In the genomic region with DNA sequence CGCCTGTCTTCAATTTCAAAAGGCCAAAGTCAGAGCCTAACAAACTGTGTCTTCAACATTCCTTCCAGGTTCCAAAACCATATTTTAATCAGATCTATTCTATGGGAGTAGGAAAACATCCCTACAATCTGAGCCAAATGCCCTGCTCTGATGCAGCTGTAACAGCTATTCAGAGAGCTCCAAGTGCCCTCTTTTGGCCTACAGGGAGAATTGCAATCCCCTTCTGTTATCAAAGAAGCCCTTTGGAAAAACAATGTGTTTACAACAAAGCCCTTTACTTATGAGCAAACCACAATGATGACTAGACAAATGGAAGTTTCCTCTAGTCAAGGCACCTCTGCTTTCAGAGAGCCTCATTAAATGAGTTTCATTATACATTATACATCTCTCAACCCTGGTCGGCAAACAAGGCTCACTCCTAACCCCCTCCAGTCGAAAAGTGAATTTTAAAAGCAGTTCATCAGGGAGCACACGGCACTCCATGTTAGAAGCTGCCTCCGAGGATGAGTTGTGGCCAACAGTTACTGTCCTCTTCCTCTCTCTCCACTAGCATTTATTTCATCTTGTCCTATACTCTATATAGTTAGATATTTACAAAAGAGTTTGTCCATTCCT, we compare ENCODE assay signal across 8 cellular contexts. TPM values are rescaled to one million over a fixed set of nuclear protein-coding genes. Genes with fewer than 3 reads are reported as not detected.
A peak's percentile ranks its signal among the peaks of the same experiment; 100 is the strongest.
DNase-seq lines count a peak whose midpoint lies in the region; ATAC-seq and TF ChIP-seq lines count a peak whose summit lies in the region.

No MANE protein-coding gene starts in this region.

- TF ChIP-seq POLR2A in vagina (IDR thresholded peaks at IDR 0.05): no peak

- H3K27me3 ChIP-seq in GM23248 (replicated peaks; ENCODE audit: insufficient read depth) (no peaks in the 10 kb centered on the region), vagina (no peaks in the 10 kb centered on the region)

- H3K4me1 ChIP-seq in GM23248 (ENCODE audit: insufficient read depth) (peaks cover 21% of the 10 kb centered on the region), vagina (no peaks in the 10 kb centered on the region)

- H3K27me3 Mint-ChIP-seq in MCF 10A (ENCODE audit: insufficient read depth, unreplicated experiment): peaks cover 60% of the 10 kb centered on the region

- H3F3A ChIP-seq in GM23248 (ENCODE audit: insufficient read depth): no peaks in the 10 kb centered on the region

- no peaks in the 10 kb centered on the region for H3K4me1 Mint-ChIP-seq in MCF 10A (ENCODE audit: insufficient read depth, unreplicated experiment)

- BruUV-seq in MCF 10A (replicated peaks; lab: Mats Ljungman, UMichigan): no TSS peak

- intact Hi-C loops in MCF 10A (cut with micrococcal nuclease): loop anchor here (5.0 kb wide), 1 partner anchor 1390 kb away; no protein-coding TSS in a partner anchor
- intact Hi-C loops in left colon (cut with DNase I, micrococcal nuclease): no loop called here
- intact Hi-C loops in vagina (cut with DNase I): no loop called here

- no peak overlapping the region for H3K4me2 ChIP-seq in GM23248 (ENCODE audit: unreplicated experiment)

- POLR2A ChIA-PET in MCF 10A (lab: Yijun Ruan, JAX): interaction anchor here (0.5 to 1.0 kb wide), 2 partner anchors 676 to 1812 kb away, joined by 3 read pairs; no protein-coding TSS in a partner anchor

- no peaks in the 10 kb centered on the region for H3K9me3 ChIP-seq in GM23248 (ENCODE audit: low read depth)
- no peaks in the 10 kb centered on the region for H3K9me3 ChIP-seq in vagina

- no peaks in the 10 kb centered on the region for H4K20me1 ChIP-seq in GM23248 (ENCODE audit: insufficient read depth)

- H3K36me3 Mint-ChIP-seq in MCF 10A (ENCODE audit: insufficient read depth, unreplicated experiment): no peaks in the 10 kb centered on the region

- H3K9me2 ChIP-seq in GM23248 (ENCODE audit: insufficient read depth): no peaks in the 10 kb centered on the region

- H2AFZ ChIP-seq in GM23248: peak overlapping the region; percentile 59

- CTCF ChIA-PET in MCF 10A (lab: Yijun Ruan, JAX): interaction anchor here (0.5 to 4.2 kb wide), 26 partner anchors 10 to 1017 kb away, joined by 3 to 49 read pairs (median 4); no protein-coding TSS in a partner anchor

- H3K4me3 Mint-ChIP-seq in MCF 10A (ENCODE audit: unreplicated experiment): no peak overlapping the region

- 57 to 62% methylated on average over 5 of the region's 5 CpGs for WGBS in GM23248 (ENCODE audit: low coverage in 1 of 2, low lambda C conversion rate in 2 of 2, missing lambda C conversion rate in 2 of 2), 2 experiments

- no peaks in the 10 kb centered on the region for H3K79me2 ChIP-seq in GM23248 (ENCODE audit: insufficient read depth)

- H3K4me3 ChIP-seq in GM23248: no peak overlapping the region
- no peak overlapping the region for H3K4me3 ChIP-seq in vagina

- ATAC-seq in left colon: peak; percentile 60
- ATAC-seq in GM18873 (IDR thresholded peaks at IDR 0.05; ENCODE audit: low FRiP score, unreplicated experiment): no peak

- H3K36me3 ChIP-seq in GM23248 (ENCODE audit: low read depth): no peaks in the 10 kb centered on the region
- no peaks in the 10 kb centered on the region for H3K36me3 ChIP-seq in vagina

- no peaks in the 10 kb centered on the region for H3K9me3 Mint-ChIP-seq in MCF 10A (ENCODE audit: unreplicated experiment)

- H3K27ac ChIP-seq in GM23248 (no peak overlapping the region), vagina (no peak overlapping the region)

- H3K9ac ChIP-seq in GM23248: no peak overlapping the region

- in situ Hi-C loops in GM23248 (cut with MboI): loop anchor here (25.0 kb wide), 2 partner anchors 755 to 1380 kb away; no protein-coding TSS in a partner anchor

- TF ChIP-seq CTCF in MCF 10A (IDR thresholded peaks at IDR 0.05; ENCODE audit: unreplicated experiment): peak; percentile 90
- TF ChIP-seq CTCF in vagina (IDR thresholded peaks at IDR 0.05): peak; percentile 21 to 37 (median 31)

- no peak overlapping the region for H3K27ac Mint-ChIP-seq in MCF 10A (ENCODE audit: low read depth, unreplicated experiment)

- DNase-seq in D341Med (ENCODE audit: low spot score) (peak; percentile 51), GM23248 (peak; percentile 81), NCI-H460 (ENCODE audit: extremely low read depth, low read depth) (peak; percentile 47), MCF 10A (ENCODE audit: unreplicated experiment) (peak; percentile 47), left colon (no peak), vagina (ENCODE audit: extremely low spot score in 2 of 2) (no peak)
- DNase-seq in activated CD4-positive, alpha-beta T cell treated with anti-CD3 and anti-CD28 coated beads for 48 hours: no peak

RNA-seq across cellular contexts. Expression of a gene that starts 42.6 kb away (rescaled TPM):
- total RNA-seq in GM23248 (2014; rRNA removed; shearing (Covaris generic)): not detected in 2 replicates
- not detected in 2 replicates for polyA plus RNA-seq in GM23248 (2016; fragmentation: Nextera tagmentation; extraction: Ambion mirVana)
- total RNA-seq in NCI-H460 (2014; rRNA removed; shearing (Covaris generic)): not detected in 2 replicates
- polyA plus RNA-seq in NCI-H460 (2014; cell fraction: nucleus; rRNA removed): not detected in 2 replicates
- total RNA-seq in MCF 10A (2022) (not detected in 2 replicates), left colon (not detected), vagina (not detected)

Comparison
In these comparisons a context has a peak if more than half of its experiments do, and no peak if none do; other contexts are left out.
1. DNase-seq: peak in D341Med (single experiment), GM23248 (single experiment), NCI-H460 (single experiment) and MCF 10A (single experiment); none in left colon (0 of 2), vagina (0 of 2) and activated CD4-positive, alpha-beta T cell treated with anti-CD3 and anti-CD28 coated beads for 48 hours (single experiment).